In the genomic region with DNA sequence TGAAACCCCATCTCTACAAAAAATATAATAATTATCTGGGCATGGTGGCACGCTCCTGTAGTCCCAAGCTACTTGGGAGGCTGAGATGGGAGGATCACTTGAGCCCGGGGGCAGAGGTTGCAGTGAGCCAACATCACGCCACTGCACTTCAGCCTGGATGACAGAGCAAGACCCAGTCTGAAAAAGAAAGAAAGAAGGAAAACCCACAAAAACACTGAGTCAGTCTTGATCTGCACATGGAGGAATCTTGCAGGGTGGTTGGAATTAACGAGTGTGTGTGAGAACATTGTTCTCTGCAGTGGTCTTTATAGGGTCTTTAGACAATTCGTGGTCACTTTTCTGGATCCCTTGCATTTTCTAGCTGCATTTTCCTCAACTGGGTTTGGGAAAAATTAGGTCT, we compare ENCODE assay signal across 12 cellular contexts. TPM values are rescaled to one million over a fixed set of nuclear protein-coding genes. Genes with fewer than 3 reads are reported as not detected.
A peak's percentile ranks its signal among the peaks of the same experiment; 100 is the strongest.
DNase-seq lines count a peak whose midpoint lies in the region; ATAC-seq and TF ChIP-seq lines count a peak whose summit lies in the region.
"Had no signal": no experiment of that assay in that cellular context is flagged by ENCODE, and none has a peak within 500 bp of the region (broad histone marks: within the 10 kb centered on the region; RNA-seq: fewer than 3 reads in every experiment).

No MANE protein-coding gene starts in this region.

- H3K4me3 Mint-ChIP-seq in activated naive CD4-positive, alpha-beta T cell treated with anti-CD3 and anti-CD28 coated beads for 36 hours, result no peak overlapping the region
- H3K4me3 Mint-ChIP-seq: activated T-helper 1 cell treated with anti-CD3 and anti-CD28 coated beads, Interleukin-12 subunit alpha, Interleukin-12 subunit beta, Interleukin-2, Interleukin-4 antibody, amounts not matched to agents 30 ng/mL and 10 ng/mL and 1 ng/mL, durations not matched to agents 14 hours and 24 hours and 36 hours had no signal

- peak overlapping the region; percentile 85 for H3K23ac ChIP-seq in mesendoderm (ENCODE audit: low read length)

- H3K4me3 ChIP-seq in heart left ventricle, result no peak overlapping the region
- H3K4me3 ChIP-seq in choroid plexus epithelial cell (ENCODE audit: low read depth, low read length), result no peak overlapping the region
- H3K4me3 ChIP-seq in mesendoderm (ENCODE audit: low read length), result no peak overlapping the region
- H3K4me3 ChIP-seq in tibial nerve, result no peak overlapping the region
- H3K4me3 ChIP-seq: tibial artery had no signal

- no peak for TF ChIP-seq CTCF in heart left ventricle (IDR thresholded peaks at IDR 0.05)
- TF ChIP-seq CTCF in choroid plexus epithelial cell (conservative IDR thresholded peaks at IDR 0.05; ENCODE audit: low read depth, low read length), result no peak
- TF ChIP-seq CTCF in tibial nerve (IDR thresholded peaks at IDR 0.05), result no peak

- peaks cover 72% of the 10 kb centered on the region for H3K79me2 ChIP-seq in mesendoderm (ENCODE audit: control insufficient read depth, insufficient read depth, low read length)

- H3K27me3 ChIP-seq in heart left ventricle (no peaks in the 10 kb centered on the region), mesendoderm (ENCODE audit: insufficient read depth, low read length, poor library complexity) (no peaks in the 10 kb centered on the region), tibial nerve (no peaks in the 10 kb centered on the region)
- H3K27me3 ChIP-seq: tibial artery had no signal

- H3K4me1 ChIP-seq in heart left ventricle (peaks cover 47 to 100% (median 98%) of the 10 kb centered on the region in 12 donors), mesendoderm (ENCODE audit: control insufficient read depth, low read depth, low read length) (peaks cover 38% of the 10 kb centered on the region), tibial nerve (peaks cover 0 to 97% (median 76%) of the 10 kb centered on the region in 4 donors)

- no peak overlapping the region for H4K5ac ChIP-seq in mesendoderm (ENCODE audit: low read length)

- no peak for TF ChIP-seq POLR2A in heart left ventricle (IDR thresholded peaks at IDR 0.05)
- no peak for TF ChIP-seq POLR2A in tibial nerve (IDR thresholded peaks at IDR 0.05)

- H2BK5ac ChIP-seq in mesendoderm (ENCODE audit: low read length), result peak overlapping the region; percentile 69

- peaks cover 3% of the 10 kb centered on the region for H3K36me3 Mint-ChIP-seq in activated naive CD4-positive, alpha-beta T cell treated with anti-CD3 and anti-CD28 coated beads for 36 hours (ENCODE audit: low read depth)

- H3K27me3 Mint-ChIP-seq in activated naive CD4-positive, alpha-beta T cell treated with anti-CD3 and anti-CD28 coated beads for 36 hours (ENCODE audit: low read depth), result no peaks in the 10 kb centered on the region

- peak overlapping the region; percentile 93 for H2BK15ac ChIP-seq in mesendoderm (replicated peaks; ENCODE audit: low read depth)

- H3K4me2 ChIP-seq in mesendoderm (ENCODE audit: low read length), result no peak overlapping the region

- 80 to 87% (median 85%) methylated on average over 5 of the region's 5 CpGs for WGBS in heart left ventricle, 4 donors
- no CpG with 5 or more reads among the region's 5 CpGs for WGBS in mesendoderm (ENCODE audit: extremely low coverage, insufficient coverage, low lambda C conversion rate)
- 61 to 66% methylated on average over 5 of the region's 5 CpGs for WGBS in tibial nerve, 2 donors

- peaks cover 21% of the 10 kb centered on the region for H3K79me1 ChIP-seq in mesendoderm (ENCODE audit: low read length)

- CTCF ChIA-PET in activated naive CD4-positive, alpha-beta T cell treated with anti-CD3 and anti-CD28 coated beads for 36 hours (lab: Charles Lee), result interaction anchor here (0.7 to 1.2 kb wide), 2 partner anchors 17 to 376 kb away, joined by 3 read pairs; no protein-coding TSS in a partner anchor

- no peak overlapping the region for H4K8ac ChIP-seq in mesendoderm (ENCODE audit: low read depth, low read length)

- no peak overlapping the region for H3K27ac Mint-ChIP-seq in activated naive CD4-positive, alpha-beta T cell treated with anti-CD3 and anti-CD28 coated beads for 36 hours
- H3K27ac Mint-ChIP-seq: activated T-helper 1 cell treated with anti-CD3 and anti-CD28 coated beads, Interleukin-12 subunit alpha, Interleukin-12 subunit beta, Interleukin-2, Interleukin-4 antibody, amounts not matched to agents 30 ng/mL and 10 ng/mL and 1 ng/mL, durations not matched to agents 14 hours and 24 hours and 36 hours had no signal

- H3K4me1 Mint-ChIP-seq in activated naive CD4-positive, alpha-beta T cell treated with anti-CD3 and anti-CD28 coated beads for 36 hours (ENCODE audit: low read depth), result peaks cover 60% of the 10 kb centered on the region

- intact Hi-C loops in heart left ventricle (cut with DNase I), result loop anchor here in 2 of 10 donors (2.0 to 10.0 kb wide), 3 partner anchors 16 to 102 kb away; no protein-coding TSS in a partner anchor
- intact Hi-C loops in cardiac septum (cut with DNase I), result no loop called here
- intact Hi-C loops in activated naive CD4-positive, alpha-beta T cell treated with anti-CD3 and anti-CD28 coated beads for 36 hours (cut with micrococcal nuclease), result no loop called here

- H3K36me3 ChIP-seq in heart left ventricle (no peaks in the 10 kb centered on the region), mesendoderm (ENCODE audit: control insufficient read depth, insufficient read depth, low read length) (no peaks in the 10 kb centered on the region), tibial nerve (no peaks in the 10 kb centered on the region)
- H3K36me3 ChIP-seq: tibial artery had no signal

- H3K9me3 Mint-ChIP-seq in activated naive CD4-positive, alpha-beta T cell treated with anti-CD3 and anti-CD28 coated beads for 36 hours, result no peaks in the 10 kb centered on the region
- H3K9me3 Mint-ChIP-seq: activated T-helper 1 cell treated with anti-CD3 and anti-CD28 coated beads, Interleukin-12 subunit alpha, Interleukin-12 subunit beta, Interleukin-2, Interleukin-4 antibody, amounts not matched to agents 30 ng/mL and 10 ng/mL and 1 ng/mL, durations not matched to agents 14 hours and 24 hours and 36 hours had no signal

- H3K9me3 ChIP-seq in heart left ventricle (no peaks in the 10 kb centered on the region), tibial nerve (no peaks in the 10 kb centered on the region)
- H3K9me3 ChIP-seq: tibial artery had no signal

- H3K4ac ChIP-seq in mesendoderm (ENCODE audit: low read depth, low read length), result peak overlapping the region; percentile 24

- no peak for TF ChIP-seq EP300 in tibial nerve (IDR thresholded peaks at IDR 0.05)

- ATAC-seq in heart left ventricle, result no peak
- no peak for ATAC-seq in HG03439 (IDR thresholded peaks at IDR 0.05; ENCODE audit: unreplicated experiment)

- peak overlapping the region; percentile 88 for H2BK120ac ChIP-seq in mesendoderm (ENCODE audit: low read depth, low read length)

- peak overlapping the region; percentile 47 for H3K56ac ChIP-seq in mesendoderm (ENCODE audit: low read length)

- H3K18ac ChIP-seq in mesendoderm (ENCODE audit: low read length), result peak overlapping the region; percentile 43

- H2AK5ac ChIP-seq in mesendoderm (ENCODE audit: low read length), result no peak overlapping the region

- H3K27ac ChIP-seq in heart left ventricle (peak overlapping the region; percentile 42 to 83 (median 70)), mesendoderm (ENCODE audit: low read depth, low read length) (peak overlapping the region; percentile 80), tibial nerve (peak overlapping the region in 3 of 4 donors; percentile 21 to 81 (median 71))
- H3K27ac ChIP-seq: parathyroid adenoma, tibial artery had no signal

- H3K9ac ChIP-seq in mesendoderm (ENCODE audit: low read length), result peak overlapping the region; percentile 33
- H3K9ac ChIP-seq: parathyroid adenoma had no signal

- no peak for DNase-seq in heart left ventricle
- DNase-seq in cardiac septum (ENCODE audit: low spot score), result no peak
- peak; percentile 36 for DNase-seq in choroid plexus epithelial cell (ENCODE audit: low read depth)
- peak; percentile 34 for DNase-seq in mesendoderm
- DNase-seq in tibial nerve (ENCODE audit: low spot score in 2 of 2), result no peak
- no peak for DNase-seq in NOMO-1 treated with dmso at 0.1 percent for 144 hours (lab: John Stamatoyannopoulos, UW; ENCODE audit: unreplicated experiment)
- DNase-seq in activated naive CD4-positive, alpha-beta T cell treated with anti-CD3 and anti-CD28 coated beads for 36 hours, result no peak
- DNase-seq: NCI-H446, tibial artery had no signal

RNA-seq across cellular contexts. Expression of a gene that starts 23.2 kb away (rescaled TPM):
- total RNA-seq in heart left ventricle, result 100 to 1,000 TPM; 179 to 275 (median 215) TPM
- polyA plus RNA-seq in heart left ventricle, result 100 to 1,000 TPM; 193 to 269 TPM
- 213 TPM for total RNA-seq in cardiac septum
- 202 TPM for polyA plus RNA-seq in mesendoderm (2013, experiment 1 of 2)
- polyA plus RNA-seq in mesendoderm (2013, experiment 2 of 2), result 195 TPM
- 100 to 1,000 TPM; 270 to 449 (median 327) TPM for total RNA-seq in tibial nerve
- total RNA-seq in activated naive CD4-positive, alpha-beta T cell treated with anti-CD3 and anti-CD28 coated beads for 36 hours, result 100 to 1,000 TPM; 165 TPM

Comparison
In these comparisons a context has a peak if more than half of its experiments do, and no peak if none do; other contexts are left out.
1. DNase-seq: peak in choroid plexus epithelial cell (single experiment) and mesendoderm (single experiment); none in heart left ventricle (0 of 5), cardiac septum (single experiment), tibial nerve (0 of 2), NOMO-1 treated with dmso at 0.1 percent for 144 hours (single experiment) and activated naive CD4-positive, alpha-beta T cell treated with anti-CD3 and anti-CD28 coated beads for 36 hours (single experiment).
2. Peak in every context shown above with its lines, with median percentiles within 50 percentile points of each other: H3K27ac ChIP-seq.